In the genomic region with DNA sequence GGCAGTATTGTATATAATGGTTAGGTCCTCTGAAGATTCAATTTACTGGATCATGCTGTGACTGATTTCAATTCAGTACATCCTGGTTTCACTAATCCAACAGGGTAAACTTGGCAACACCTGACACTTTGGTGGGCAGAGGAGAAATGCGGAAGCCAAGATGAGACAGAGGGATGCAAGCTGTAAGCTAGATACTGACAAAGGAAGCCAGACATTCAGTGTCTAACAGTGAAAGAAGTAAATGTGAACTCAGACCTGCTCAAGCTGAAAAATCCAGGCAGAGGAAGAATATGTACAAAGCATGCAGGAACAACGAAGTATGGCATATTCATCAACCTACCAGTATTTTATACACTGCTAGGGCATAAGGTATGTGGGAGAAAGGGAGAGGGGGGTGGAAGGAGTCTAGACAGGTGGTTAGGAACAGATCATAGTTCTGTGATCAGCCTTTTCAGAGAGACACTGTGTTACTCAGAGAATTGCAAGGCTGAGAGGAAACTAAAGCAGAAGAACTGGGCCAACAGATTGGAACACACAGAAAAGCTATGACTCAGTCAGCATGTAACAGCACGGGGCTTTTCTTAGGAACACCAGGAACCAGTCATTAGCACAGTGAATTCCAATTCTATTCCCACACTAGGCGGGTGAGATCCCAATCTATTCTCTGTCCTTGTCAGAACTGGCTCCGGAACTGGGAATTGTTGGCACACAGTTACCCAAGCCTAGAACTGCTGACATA, we compare ENCODE assay signal across 11 cellular contexts. TPM values are rescaled to one million over a fixed set of nuclear protein-coding genes. Genes with fewer than 3 reads are reported as not detected.
A peak's percentile ranks its signal among the peaks of the same experiment; 100 is the strongest.
DNase-seq lines count a peak whose midpoint lies in the region; ATAC-seq lines count a peak whose summit lies in the region.
"Had no signal": no experiment of that assay in that cellular context is flagged by ENCODE, and none has a peak within 500 bp of the region (broad histone marks: within the 10 kb centered on the region; RNA-seq: fewer than 3 reads in every experiment).

No MANE protein-coding gene starts in this region.

- H3K9me3 Mint-ChIP-seq in activated T-helper 2 cell treated with anti-CD3 and anti-CD28 coated beads, Interferon-gamma antibody, Interleukin-2, Interleukin-4, amounts not matched to agents 10 μg/mL and 5 μg/mL and 100 μg/mL, durations not matched to agents 14 hours and 24 hours and 36 hours, result no peaks in the 10 kb centered on the region

- H3K27me3 Mint-ChIP-seq in activated T-helper 2 cell treated with anti-CD3 and anti-CD28 coated beads, Interferon-gamma antibody, Interleukin-2, Interleukin-4, amounts not matched to agents 10 μg/mL and 5 μg/mL and 100 μg/mL, durations not matched to agents 14 hours and 24 hours and 36 hours (ENCODE audit: low read depth), result no peaks in the 10 kb centered on the region
- H3K27me3 Mint-ChIP-seq: progenitor cell of endocrine pancreas had no signal

- H3K4me3 Mint-ChIP-seq in activated T-helper 2 cell treated with anti-CD3 and anti-CD28 coated beads, Interferon-gamma antibody, Interleukin-2, Interleukin-4, amounts not matched to agents 10 μg/mL and 5 μg/mL and 100 μg/mL, durations not matched to agents 14 hours and 24 hours and 36 hours (ENCODE audit: low read depth), result no peak overlapping the region

- no peaks in the 10 kb centered on the region for H3K36me3 Mint-ChIP-seq in activated T-helper 2 cell treated with anti-CD3 and anti-CD28 coated beads, Interferon-gamma antibody, Interleukin-2, Interleukin-4, amounts not matched to agents 10 μg/mL and 5 μg/mL and 100 μg/mL, durations not matched to agents 14 hours and 24 hours and 36 hours (ENCODE audit: low read depth)

- intact Hi-C loops in activated T-helper 2 cell treated with anti-CD3 and anti-CD28 coated beads, Interferon-gamma antibody, Interleukin-2, Interleukin-4, amounts not matched to agents 10 μg/mL and 5 μg/mL and 100 μg/mL, durations not matched to agents 14 hours and 24 hours and 36 hours (cut with micrococcal nuclease), result no loop called here

- peak; percentile 11 for DNase-seq in stimulated activated CD4-positive, alpha-beta T cell treated with anti-CD3 and anti-CD28 coated beads, Interleukin-2, amount 100 ng/mL, for 4 hours (ENCODE audit: low read depth)
- DNase-seq in stimulated activated CD4-positive, alpha-beta T cell treated with anti-CD3 and anti-CD28 coated beads, Interleukin-2, amount 100 ng/mL, for 48 hours, result no peak
- DNase-seq in activated T-helper 2 cell treated with anti-CD3 and anti-CD28 coated beads, Interferon-gamma antibody, Interleukin-2, Interleukin-4, amounts not matched to agents 10 μg/mL and 5 μg/mL and 100 μg/mL, durations not matched to agents 14 hours and 24 hours and 36 hours (ENCODE audit: low spot score), result no peak
- DNase-seq in inferior parietal cortex (ENCODE audit: extremely low spot score), result peak; percentile 71
- DNase-seq in DMS79 treated with DMSO at 0.1 percent for 48 hours (lab: John Stamatoyannopoulos, UW), result no peak
- DNase-seq: Caco-2; effector CD8-positive, alpha-beta T cell had no signal

- peaks cover 52% of the 10 kb centered on the region for H3K4me1 Mint-ChIP-seq in activated T-helper 2 cell treated with anti-CD3 and anti-CD28 coated beads, Interferon-gamma antibody, Interleukin-2, Interleukin-4, amounts not matched to agents 10 μg/mL and 5 μg/mL and 100 μg/mL, durations not matched to agents 14 hours and 24 hours and 36 hours (ENCODE audit: low read depth)

- ATAC-seq in HG02938 (IDR thresholded peaks at IDR 0.05; ENCODE audit: unreplicated experiment) (no peak), HG02981 (IDR thresholded peaks at IDR 0.05; ENCODE audit: unreplicated experiment) (no peak), GM19395 (IDR thresholded peaks at IDR 0.05; ENCODE audit: unreplicated experiment) (no peak)

- H3K27ac Mint-ChIP-seq in activated T-helper 2 cell treated with anti-CD3 and anti-CD28 coated beads, Interferon-gamma antibody, Interleukin-2, Interleukin-4, amounts not matched to agents 10 μg/mL and 5 μg/mL and 100 μg/mL, durations not matched to agents 14 hours and 24 hours and 36 hours, result peak overlapping the region; percentile 72
- H3K27ac Mint-ChIP-seq: progenitor cell of endocrine pancreas had no signal

RNA-seq across cellular contexts. Expression of a gene that starts 40.3 kb away (rescaled TPM):
- 7.7 and 10.2 TPM in 2 replicates for total RNA-seq in activated T-helper 2 cell treated with anti-CD3 and anti-CD28 coated beads, Interferon-gamma antibody, Interleukin-2, Interleukin-4, amounts not matched to agents 10 μg/mL and 5 μg/mL and 100 μg/mL, durations not matched to agents 14 hours and 24 hours and 36 hours

Comparison
In these comparisons a context has a peak if more than half of its experiments do, and no peak if none do; other contexts are left out.
1. DNase-seq: peak in stimulated activated CD4-positive, alpha-beta T cell treated with anti-CD3 and anti-CD28 coated beads, Interleukin-2, amount 100 ng/mL, for 4 hours (single experiment) and inferior parietal cortex (single experiment); none in stimulated activated CD4-positive, alpha-beta T cell treated with anti-CD3 and anti-CD28 coated beads, Interleukin-2, amount 100 ng/mL, for 48 hours (0 of 2), activated T-helper 2 cell treated with anti-CD3 and anti-CD28 coated beads, Interferon-gamma antibody, Interleukin-2, Interleukin-4, amounts not matched to agents 10 μg/mL and 5 μg/mL and 100 μg/mL, durations not matched to agents 14 hours and 24 hours and 36 hours (single experiment) and DMS79 treated with DMSO at 0.1 percent for 48 hours (single experiment).